2 cellular contexts compared by ENCODE assay signal in genomic region chr12:25994252-25994651, GRCh38.
TF ChIP-seq lines count a peak whose summit lies in the region.

No MANE protein-coding gene starts in this region.

TF ChIP-seq in GM23338, 12 proteins besides CTCF, POLR2A, EP300 and RAD21 (continued from another document):
- TF ChIP-seq, protein P1, sequence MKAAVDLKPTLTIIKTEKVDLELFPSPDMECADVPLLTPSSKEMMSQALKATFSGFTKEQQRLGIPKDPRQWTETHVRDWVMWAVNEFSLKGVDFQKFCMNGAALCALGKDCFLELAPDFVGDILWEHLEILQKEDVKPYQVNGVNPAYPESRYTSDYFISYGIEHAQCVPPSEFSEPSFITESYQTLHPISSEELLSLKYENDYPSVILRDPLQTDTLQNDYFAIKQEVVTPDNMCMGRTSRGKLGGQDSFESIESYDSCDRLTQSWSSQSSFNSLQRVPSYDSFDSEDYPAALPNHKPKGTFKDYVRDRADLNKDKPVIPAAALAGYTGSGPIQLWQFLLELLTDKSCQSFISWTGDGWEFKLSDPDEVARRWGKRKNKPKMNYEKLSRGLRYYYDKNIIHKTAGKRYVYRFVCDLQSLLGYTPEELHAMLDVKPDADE (IDR thresholded peaks at IDR 0.05) = no peak
- no peak for TF ChIP-seq EZH2phosphoT487 (IDR thresholded peaks at IDR 0.05; ENCODE audit: unreplicated experiment)
- no peak for TF ChIP-seq REST (IDR thresholded peaks at IDR 0.05; ENCODE audit: unreplicated experiment)
- TF ChIP-seq JUNB (IDR thresholded peaks at IDR 0.05; ENCODE audit: unreplicated experiment) = no peak
- TF ChIP-seq POLR2AphosphoS5 (IDR thresholded peaks at IDR 0.05; ENCODE audit: low read depth) = no peak

TF ChIP-seq in WTC11, 78 proteins besides CTCF, POLR2A, EP300 and RAD21 (continued from another document):
- no peak for TF ChIP-seq ERG (CRISPR knock-in tag; IDR thresholded peaks at IDR 0.05)
